In the genomic region with DNA sequence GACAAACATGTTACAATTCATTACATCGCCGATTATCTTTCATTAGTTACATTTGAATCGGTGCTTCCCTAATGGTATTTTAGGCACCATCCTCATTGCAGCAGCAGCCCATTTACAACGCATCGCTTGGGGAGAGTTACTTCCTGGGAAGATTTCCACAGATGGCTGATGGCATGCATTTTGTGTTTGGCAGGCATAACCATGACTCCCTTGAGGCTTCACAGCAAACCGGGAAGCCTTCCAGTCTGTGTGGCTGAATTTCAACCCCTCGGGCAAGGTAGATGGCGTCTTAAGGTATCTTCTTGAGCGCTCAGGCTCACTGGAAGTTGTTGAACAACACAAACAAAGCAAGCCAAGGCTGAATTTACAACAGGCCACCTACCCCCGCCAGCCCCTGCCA, we compare ENCODE assay signal across 1 cellular context.
TF ChIP-seq lines count a peak whose summit lies in the region.

No MANE protein-coding gene starts in this region.

TF ChIP-seq in GM23338, 12 proteins besides CTCF, POLR2A, EP300 and RAD21 (continued from another document):
- TF ChIP-seq, protein P1, sequence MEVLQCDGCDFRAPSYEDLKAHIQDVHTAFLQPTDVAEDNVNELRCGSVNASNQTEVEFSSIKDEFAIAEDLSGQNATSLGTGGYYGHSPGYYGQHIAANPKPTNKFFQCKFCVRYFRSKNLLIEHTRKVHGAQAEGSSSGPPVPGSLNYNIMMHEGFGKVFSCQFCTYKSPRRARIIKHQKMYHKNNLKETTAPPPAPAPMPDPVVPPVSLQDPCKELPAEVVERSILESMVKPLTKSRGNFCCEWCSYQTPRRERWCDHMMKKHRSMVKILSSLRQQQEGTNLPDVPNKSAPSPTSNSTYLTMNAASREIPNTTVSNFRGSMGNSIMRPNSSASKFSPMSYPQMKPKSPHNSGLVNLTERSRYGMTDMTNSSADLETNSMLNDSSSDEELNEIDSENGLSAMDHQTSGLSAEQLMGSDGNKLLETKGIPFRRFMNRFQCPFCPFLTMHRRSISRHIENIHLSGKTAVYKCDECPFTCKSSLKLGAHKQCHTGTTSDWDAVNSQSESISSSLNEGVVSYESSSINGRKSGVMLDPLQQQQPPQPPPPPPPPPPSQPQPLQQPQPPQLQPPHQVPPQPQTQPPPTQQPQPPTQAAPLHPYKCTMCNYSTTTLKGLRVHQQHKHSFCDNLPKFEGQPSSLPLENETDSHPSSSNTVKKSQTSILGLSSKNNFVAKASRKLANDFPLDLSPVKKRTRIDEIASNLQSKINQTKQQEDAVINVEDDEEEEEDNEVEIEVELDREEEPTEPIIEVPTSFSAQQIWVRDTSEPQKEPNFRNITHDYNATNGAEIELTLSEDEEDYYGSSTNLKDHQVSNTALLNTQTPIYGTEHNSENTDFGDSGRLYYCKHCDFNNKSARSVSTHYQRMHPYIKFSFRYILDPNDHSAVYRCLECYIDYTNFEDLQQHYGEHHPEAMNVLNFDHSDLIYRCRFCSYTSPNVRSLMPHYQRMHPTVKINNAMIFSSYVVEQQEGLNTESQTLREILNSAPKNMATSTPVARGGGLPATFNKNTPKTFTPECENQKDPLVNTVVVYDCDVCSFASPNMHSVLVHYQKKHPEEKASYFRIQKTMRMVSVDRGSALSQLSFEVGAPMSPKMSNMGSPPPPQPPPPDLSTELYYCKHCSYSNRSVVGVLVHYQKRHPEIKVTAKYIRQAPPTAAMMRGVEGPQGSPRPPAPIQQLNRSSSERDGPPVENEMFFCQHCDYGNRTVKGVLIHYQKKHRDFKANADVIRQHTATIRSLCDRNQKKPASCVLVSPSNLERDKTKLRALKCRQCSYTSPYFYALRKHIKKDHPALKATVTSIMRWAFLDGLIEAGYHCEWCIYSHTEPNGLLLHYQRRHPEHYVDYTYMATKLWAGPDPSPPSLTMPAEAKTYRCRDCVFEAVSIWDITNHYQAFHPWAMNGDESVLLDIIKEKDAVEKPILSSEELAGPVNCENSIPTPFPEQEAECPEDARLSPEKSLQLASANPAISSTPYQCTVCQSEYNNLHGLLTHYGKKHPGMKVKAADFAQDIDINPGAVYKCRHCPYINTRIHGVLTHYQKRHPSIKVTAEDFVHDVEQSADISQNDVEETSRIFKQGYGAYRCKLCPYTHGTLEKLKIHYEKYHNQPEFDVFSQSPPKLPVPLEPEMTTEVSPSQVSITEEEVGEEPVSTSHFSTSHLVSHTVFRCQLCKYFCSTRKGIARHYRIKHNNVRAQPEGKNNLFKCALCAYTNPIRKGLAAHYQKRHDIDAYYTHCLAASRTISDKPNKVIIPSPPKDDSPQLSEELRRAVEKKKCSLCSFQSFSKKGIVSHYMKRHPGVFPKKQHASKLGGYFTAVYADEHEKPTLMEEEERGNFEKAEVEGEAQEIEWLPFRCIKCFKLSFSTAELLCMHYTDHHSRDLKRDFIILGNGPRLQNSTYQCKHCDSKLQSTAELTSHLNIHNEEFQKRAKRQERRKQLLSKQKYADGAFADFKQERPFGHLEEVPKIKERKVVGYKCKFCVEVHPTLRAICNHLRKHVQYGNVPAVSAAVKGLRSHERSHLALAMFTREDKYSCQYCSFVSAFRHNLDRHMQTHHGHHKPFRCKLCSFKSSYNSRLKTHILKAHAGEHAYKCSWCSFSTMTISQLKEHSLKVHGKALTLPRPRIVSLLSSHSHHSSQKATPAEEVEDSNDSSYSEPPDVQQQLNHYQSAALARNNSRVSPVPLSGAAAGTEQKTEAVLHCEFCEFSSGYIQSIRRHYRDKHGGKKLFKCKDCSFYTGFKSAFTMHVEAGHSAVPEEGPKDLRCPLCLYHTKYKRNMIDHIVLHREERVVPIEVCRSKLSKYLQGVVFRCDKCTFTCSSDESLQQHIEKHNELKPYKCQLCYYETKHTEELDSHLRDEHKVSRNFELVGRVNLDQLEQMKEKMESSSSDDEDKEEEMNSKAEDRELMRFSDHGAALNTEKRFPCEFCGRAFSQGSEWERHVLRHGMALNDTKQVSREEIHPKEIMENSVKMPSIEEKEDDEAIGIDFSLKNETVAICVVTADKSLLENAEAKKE (CRISPR knock-in tag; IDR thresholded peaks at IDR 0.05), result no peak
- TF ChIP-seq STAT1 (IDR thresholded peaks at IDR 0.05; ENCODE audit: unreplicated experiment), result no peak
- TF ChIP-seq, protein P2, sequence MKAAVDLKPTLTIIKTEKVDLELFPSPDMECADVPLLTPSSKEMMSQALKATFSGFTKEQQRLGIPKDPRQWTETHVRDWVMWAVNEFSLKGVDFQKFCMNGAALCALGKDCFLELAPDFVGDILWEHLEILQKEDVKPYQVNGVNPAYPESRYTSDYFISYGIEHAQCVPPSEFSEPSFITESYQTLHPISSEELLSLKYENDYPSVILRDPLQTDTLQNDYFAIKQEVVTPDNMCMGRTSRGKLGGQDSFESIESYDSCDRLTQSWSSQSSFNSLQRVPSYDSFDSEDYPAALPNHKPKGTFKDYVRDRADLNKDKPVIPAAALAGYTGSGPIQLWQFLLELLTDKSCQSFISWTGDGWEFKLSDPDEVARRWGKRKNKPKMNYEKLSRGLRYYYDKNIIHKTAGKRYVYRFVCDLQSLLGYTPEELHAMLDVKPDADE (IDR thresholded peaks at IDR 0.05), result no peak
- TF ChIP-seq CREB1 (CRISPR knock-in tag; IDR thresholded peaks at IDR 0.05; ENCODE audit: low read depth), result no peak
- TF ChIP-seq NANOG (IDR thresholded peaks at IDR 0.05; ENCODE audit: borderline replicate concordance), result no peak
- TF ChIP-seq EZH2 (IDR thresholded peaks at IDR 0.05; ENCODE audit: low read depth, unreplicated experiment), result no peak
TF ChIP-seq in GM23338: peak in this region for 0.
